2 cellular contexts compared by ENCODE assay signal in genomic region chr3:46574263-46574662, GRCh38.
A peak's percentile ranks its signal among the peaks of the same experiment; 100 is the strongest.
TF ChIP-seq lines count a peak whose summit lies in the region.

No MANE protein-coding gene starts in this region.

TF ChIP-seq in HEK293, 187 proteins besides CTCF, POLR2A, EP300 and RAD21 (continued from another document):
- TF ChIP-seq ZSCAN5A (tag by site-specific recombination; IDR thresholded peaks at IDR 0.05), result no peak
- no peak for TF ChIP-seq ZNF266 (tag by site-specific recombination; IDR thresholded peaks at IDR 0.05; ENCODE audit: low read depth)
- TF ChIP-seq TCF7L2 (IDR thresholded peaks at IDR 0.05; ENCODE audit: borderline replicate concordance, low read depth, low read length), result no peak
- no peak for TF ChIP-seq ZNF530 (tag by site-specific recombination; IDR thresholded peaks at IDR 0.05; ENCODE audit: low read depth)
- TF ChIP-seq FEZF1 (tag by site-specific recombination; IDR thresholded peaks at IDR 0.05), result no peak

TF ChIP-seq in H1, 55 proteins besides CTCF, POLR2A, EP300 and RAD21 (continued from another document):
- TF ChIP-seq CHD7 (IDR thresholded peaks at IDR 0.05; ENCODE audit: insufficient replicate concordance, low read length), result peak; percentile 64
- TF ChIP-seq TCF12 (IDR thresholded peaks at IDR 0.05; ENCODE audit: low read depth, low read length), result 0 out of 2 replicates have a peak, but pooled peaks have one; percentile 52
- TF ChIP-seq GTF2F1 (IDR thresholded peaks at IDR 0.05; ENCODE audit: borderline replicate concordance, low read depth, low read length), result no peak
- TF ChIP-seq TEAD4 (IDR thresholded peaks at IDR 0.05; ENCODE audit: low read depth, low read length), result peak; percentile 55; the same call in 1 of the 2 replicates
- peak; percentile 67 for TF ChIP-seq TBP (IDR thresholded peaks at IDR 0.05; ENCODE audit: low read depth, low read length)
- peak; percentile 72 for TF ChIP-seq NANOG (IDR thresholded peaks at IDR 0.05; ENCODE audit: insufficient read depth, low read depth, low read length, poor library complexity, severe bottlenecking)
- TF ChIP-seq BCL11A (IDR thresholded peaks at IDR 0.05; ENCODE audit: low read depth in 2 of 2, low read length in 2 of 2), result no peak
- no peak for TF ChIP-seq PHF8 (conservative IDR thresholded peaks at IDR 0.05; ENCODE audit: low read depth, low read length)
- TF ChIP-seq, protein P1, sequence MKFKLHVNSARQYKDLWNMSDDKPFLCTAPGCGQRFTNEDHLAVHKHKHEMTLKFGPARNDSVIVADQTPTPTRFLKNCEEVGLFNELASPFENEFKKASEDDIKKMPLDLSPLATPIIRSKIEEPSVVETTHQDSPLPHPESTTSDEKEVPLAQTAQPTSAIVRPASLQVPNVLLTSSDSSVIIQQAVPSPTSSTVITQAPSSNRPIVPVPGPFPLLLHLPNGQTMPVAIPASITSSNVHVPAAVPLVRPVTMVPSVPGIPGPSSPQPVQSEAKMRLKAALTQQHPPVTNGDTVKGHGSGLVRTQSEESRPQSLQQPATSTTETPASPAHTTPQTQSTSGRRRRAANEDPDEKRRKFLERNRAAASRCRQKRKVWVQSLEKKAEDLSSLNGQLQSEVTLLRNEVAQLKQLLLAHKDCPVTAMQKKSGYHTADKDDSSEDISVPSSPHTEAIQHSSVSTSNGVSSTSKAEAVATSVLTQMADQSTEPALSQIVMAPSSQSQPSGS (IDR thresholded peaks at IDR 0.05; ENCODE audit: low read length), result 0 out of 2 replicates have a peak, but pooled peaks have one; percentile 18
- TF ChIP-seq E2F6 (IDR thresholded peaks at IDR 0.05), result no peak
- TF ChIP-seq POLR2AphosphoS5 (IDR thresholded peaks at IDR 0.05; ENCODE audit: low read depth, low read length), result peak; percentile 42; the same call in 1 of the 2 replicates
TF ChIP-seq in H1: peak in this region for 13.
